17 cellular contexts compared by ENCODE assay signal in the genomic region with DNA sequence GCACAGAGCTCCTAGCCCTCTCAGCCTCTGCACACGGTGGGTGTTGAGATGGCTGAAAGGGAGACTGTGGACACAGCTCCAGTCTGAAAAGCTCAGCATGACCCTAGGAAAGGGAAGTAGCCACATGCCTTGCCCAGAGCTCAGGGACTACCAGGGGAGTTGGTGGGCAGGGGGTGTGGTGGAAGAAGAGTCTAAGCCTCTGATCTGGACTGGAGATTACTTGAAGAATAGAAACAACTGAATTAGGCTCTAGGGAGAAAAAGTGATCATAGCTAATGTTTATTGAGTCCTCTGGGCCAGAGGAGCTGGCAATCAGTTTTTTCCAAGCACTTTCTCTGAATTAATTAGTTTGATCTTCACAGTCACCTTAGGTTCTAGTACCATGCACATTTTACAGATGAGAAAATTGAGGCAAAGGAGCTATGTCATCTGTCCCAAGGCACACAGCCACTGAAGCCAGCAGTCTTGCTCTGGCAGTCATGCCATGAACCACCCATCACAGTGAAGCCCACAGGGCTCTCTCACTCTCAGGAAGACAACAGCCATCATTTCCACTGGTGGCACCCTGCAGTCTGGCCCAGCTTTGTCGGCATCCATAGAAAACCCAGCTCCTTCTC. TPM values are rescaled to one million over a fixed set of nuclear protein-coding genes. Genes with fewer than 3 reads are reported as not detected.
DNase-seq lines count a peak whose midpoint lies in the region; ATAC-seq, FAIRE-seq and TF ChIP-seq lines count a peak whose summit lies in the region.
"Had no signal": no experiment of that assay in that cellular context is flagged by ENCODE, and none has a peak within 500 bp of the region (broad histone marks: within the 10 kb centered on the region; RNA-seq: fewer than 3 reads in every experiment).

No MANE protein-coding gene starts in this region.

- peaks cover 97% of the 10 kb centered on the region for H3K79me2 ChIP-seq in keratinocyte (ENCODE audit: control insufficient read depth, insufficient read depth, low read length)
- H3K79me2 ChIP-seq: parathyroid adenoma had no signal

- no peaks in the 10 kb centered on the region for H3K9me3 Mint-ChIP-seq in CD4-positive, alpha-beta T cell

- peaks cover 28 to 71% of the 10 kb centered on the region in 2 experiments for H3K36me3 ChIP-seq in keratinocyte (ENCODE audit: control insufficient read depth in 2 of 2, extremely low read depth in 1 of 2, insufficient read depth in 2 of 2, low read length in 2 of 2)
- H3K36me3 ChIP-seq in spleen, result no peaks in the 10 kb centered on the region
- H3K36me3 ChIP-seq in brain microvascular endothelial cell (replicated peaks), result no peaks in the 10 kb centered on the region
- H3K36me3 ChIP-seq: esophagus muscularis mucosa, heart left ventricle had no signal

- no peaks in the 10 kb centered on the region for H3K4me1 Mint-ChIP-seq in CD4-positive, alpha-beta T cell (ENCODE audit: low read depth)

- no peak overlapping the region for H3K4me3 Mint-ChIP-seq in CD4-positive, alpha-beta T cell

- H3K27ac Mint-ChIP-seq in CD4-positive, alpha-beta T cell, result no peak overlapping the region

- no peaks in the 10 kb centered on the region for H3K9me3 ChIP-seq in keratinocyte (ENCODE audit: control insufficient read depth, low read depth, low read length)
- H3K9me3 ChIP-seq in spleen, result no peaks in the 10 kb centered on the region
- no peaks in the 10 kb centered on the region for H3K9me3 ChIP-seq in CD4-positive, alpha-beta T cell (ENCODE audit: control insufficient read depth, low read length)
- H3K9me3 ChIP-seq: esophagus muscularis mucosa, heart left ventricle, mucosa of descending colon had no signal

- 74 to 95% (median 86%) methylated on average over 2 of the region's 2 CpGs for WGBS in spleen, 5 donors

- DNase-seq in GM12892 (ENCODE audit: insufficient read length) (no peak), RWPE1 (ENCODE audit: low spot score) (no peak), keratinocyte (ENCODE audit: low read depth, low spot score) (no peak), spleen (peak; percentile 25), brain microvascular endothelial cell (no peak), NOMO-1 (lab: John Stamatoyannopoulos, UW; ENCODE audit: unreplicated experiment in 2 of 2) (no peak)
- DNase-seq in CD4-positive, alpha-beta T cell, result no peak
- DNase-seq: amniotic stem cell, islet precursor cell, KG1, NCI-H1417 treated with DMSO at 0.1 percent for 48 hours, PC-9 had no signal

- H4K20me1 ChIP-seq in keratinocyte (ENCODE audit: control insufficient read depth, extremely low read depth, insufficient read depth, low read length), result peaks cover 27% of the 10 kb centered on the region

- TF ChIP-seq CTCF in RWPE1 (conservative IDR thresholded peaks at IDR 0.05; ENCODE audit: low read depth), result no peak
- no peak for TF ChIP-seq CTCF in keratinocyte (optimal IDR thresholded peaks at IDR 0.05 in 1 of 3, IDR thresholded peaks at IDR 0.05 in 1 of 3, conservative IDR thresholded peaks at IDR 0.05 in 1 of 3; ENCODE audit: extremely low read depth in 1 of 3, insufficient read depth in 2 of 3, low read length in 3 of 3)
- no peak for TF ChIP-seq CTCF in spleen (IDR thresholded peaks at IDR 0.05 in 8 of 11, conservative IDR thresholded peaks at IDR 0.05 in 3 of 11)
- TF ChIP-seq CTCF in brain microvascular endothelial cell (IDR thresholded peaks at IDR 0.05; ENCODE audit: low read depth, low read length, missing control alignments), result no peak
- TF ChIP-seq CTCF in CD4-positive, alpha-beta T cell (IDR thresholded peaks at IDR 0.05), result no peak

- H2AFZ ChIP-seq in keratinocyte (ENCODE audit: control insufficient read depth, low read length), result no peak overlapping the region
- H2AFZ ChIP-seq: parathyroid adenoma, PC-9 had no signal

- H3K4me1 ChIP-seq in keratinocyte (ENCODE audit: control insufficient read depth, extremely low read depth, insufficient read depth, low read length) (peaks cover 99% of the 10 kb centered on the region), spleen (peaks cover 2 to 19% (median 12%) of the 10 kb centered on the region in 6 donors)
- H3K4me1 ChIP-seq: esophagus muscularis mucosa, heart left ventricle had no signal

- H3K36me3 Mint-ChIP-seq in CD4-positive, alpha-beta T cell (ENCODE audit: low read depth), result no peaks in the 10 kb centered on the region

- peak overlapping the region; percentile 96 for H3K9ac ChIP-seq in keratinocyte (ENCODE audit: control insufficient read depth, extremely low read depth, insufficient read depth, low read length)
- H3K9ac ChIP-seq: parathyroid adenoma had no signal

- no peaks in the 10 kb centered on the region for H3K27me3 Mint-ChIP-seq in CD4-positive, alpha-beta T cell

- in situ Hi-C loops in brain microvascular endothelial cell (cut with HindIII; ENCODE audit: low pct_ligation_motif_present, low sequenced_read_pairs), result no loop called here

- TF ChIP-seq POLR2A in GM12892 (IDR thresholded peaks at IDR 0.05; ENCODE audit: low read depth, low read length) (no peak), spleen (IDR thresholded peaks at IDR 0.05) (no peak)

- peak; percentile 73 for FAIRE-seq in GM12892 (lab: Jason Lieb, UNC)
- no peak for FAIRE-seq in keratinocyte (lab: Jason Lieb, UNC)

- H3K27me3 ChIP-seq in keratinocyte (ENCODE audit: control insufficient read depth, extremely low read depth, insufficient read depth, low read length) (no peaks in the 10 kb centered on the region), spleen (replicated peaks in 1 of 7) (peaks cover 0 to 5% (median 0%) of the 10 kb centered on the region in 7 donors), brain microvascular endothelial cell (replicated peaks) (no peaks in the 10 kb centered on the region)
- H3K27me3 ChIP-seq in CD4-positive, alpha-beta T cell (ENCODE audit: control insufficient read depth, insufficient read depth, low read length), result no peaks in the 10 kb centered on the region
- H3K27me3 ChIP-seq: esophagus muscularis mucosa, heart left ventricle had no signal

- H3K9me1 ChIP-seq in keratinocyte (ENCODE audit: control insufficient read depth, extremely low read depth, insufficient read depth, low read length), result peaks cover 3% of the 10 kb centered on the region

- dilution Hi-C loops in keratinocyte (cut with MboI; ENCODE audit: extremely low pct_ligation_motif_present, low sequenced_read_pairs), result no loop called here

- peak overlapping the region; percentile 100 for H3K27ac ChIP-seq in RWPE1
- H3K27ac ChIP-seq in keratinocyte (ENCODE audit: control insufficient read depth, insufficient read depth, low read length), result peak overlapping the region; percentile 96
- peak overlapping the region in 1 of 8 donors; percentile 65 for H3K27ac ChIP-seq in spleen
- H3K27ac ChIP-seq in brain microvascular endothelial cell, result no peak overlapping the region
- no peak overlapping the region for H3K27ac ChIP-seq in CD4-positive, alpha-beta T cell (ENCODE audit: low read depth, low read length)
- H3K27ac ChIP-seq: esophagus muscularis mucosa, heart left ventricle, parathyroid adenoma, PC-9 had no signal

- H3K4me3 ChIP-seq in keratinocyte (ENCODE audit: control insufficient read depth in 2 of 3, extremely low read depth in 1 of 3, insufficient read depth in 2 of 3, low read depth in 1 of 3, low read length in 3 of 3) (no peak overlapping the region), spleen (no peak overlapping the region), brain microvascular endothelial cell (ENCODE audit: low read depth, low read length) (no peak overlapping the region)
- H3K4me3 ChIP-seq: esophagus muscularis mucosa, heart left ventricle, mucosa of descending colon, PC-9 had no signal

- POLR2A ChIA-PET in RWPE1 (lab: Yijun Ruan, JAX; ENCODE audit: low non-redundant PET), result interaction anchor here (1.9 kb wide), 1 partner anchor 10 kb away, joined by 10 read pairs; the partner anchor contains the start of gene SDC1
- POLR2A ChIA-PET in CD4-positive, alpha-beta T cell (lab: Charles Lee), result no interaction called here

- H3K4me2 ChIP-seq in keratinocyte (ENCODE audit: control insufficient read depth, extremely low read depth, insufficient read depth, low read depth, low read length), result peak overlapping the region; percentile 100

- CTCF ChIA-PET in RWPE1 (lab: Yijun Ruan, JAX), result interaction anchor here (1.2 kb wide), 1 partner anchor 11 kb away, joined by 3 read pairs; the partner anchor contains the start of gene SDC1
- CTCF ChIA-PET in CD4-positive, alpha-beta T cell (lab: Charles Lee), result no interaction called here

- no peak for ATAC-seq in GM21528 (IDR thresholded peaks at IDR 0.05; ENCODE audit: low FRiP score, unreplicated experiment)
- no peak for ATAC-seq in CD4-positive, alpha-beta T cell (ENCODE audit: poor library complexity)
- ATAC-seq: heart left ventricle had no signal

- intact Hi-C loops in spleen (cut with DNase I; ENCODE audit: low total_unique reads), result no loop called here
- intact Hi-C loops in CD4-positive, alpha-beta T cell (cut with DNase I, micrococcal nuclease), result no loop called here

RNA-seq across cellular contexts. Expression of gene SDC1, which starts 10.3 kb away (rescaled TPM):
- 20.6 TPM for polyA plus RNA-seq in GM12892 (2012; ENCODE audit: missing spikeins)
- polyA plus RNA-seq in keratinocyte (696 to 1,073 TPM (median 1,057 TPM) in 3 replicates), spleen (1 to 10 TPM in 1 of 3 donors, under 1 TPM in 2; 0.54 to 3.5 (median 0.85) TPM)
- 577 TPM for polyA plus RNA-seq in keratinocyte (2011; ENCODE audit: low read depth)
- 226 and 414 TPM in 2 replicates for polyA plus RNA-seq in keratinocyte (2011; cell fraction: cytosol; rRNA removed)
- 1,167 and 1,399 TPM in 2 replicates for polyA plus RNA-seq in keratinocyte (2011; cell fraction: nucleus; rRNA removed)
- 758 and 1,072 TPM in 2 replicates for polyA plus RNA-seq in keratinocyte (2012; ENCODE audit: low replicate concordance)
- polyA minus RNA-seq in keratinocyte, result 474 to 810 TPM (median 579 TPM) in 3 replicates
- 947 TPM for polyA minus RNA-seq in keratinocyte (2011; cell fraction: cytosol; rRNA and poly(A)+ RNA removed)
- 1,336 and 1,444 TPM in 2 replicates for polyA minus RNA-seq in keratinocyte (2011; cell fraction: nucleus; rRNA and poly(A)+ RNA removed)
- total RNA-seq in spleen, result 10 to 100 TPM in 6 of 7 donors, 1 to 10 TPM in 1; 6.0 to 43.8 (median 21.7) TPM
- total RNA-seq in CD4-positive, alpha-beta T cell, result not detected

Comparison
In these comparisons a context has a peak if more than half of its experiments do, and no peak if none do; other contexts are left out.
1. H3K27ac ChIP-seq: peak in RWPE1 (single experiment) and keratinocyte (single experiment); none in brain microvascular endothelial cell (single experiment) and CD4-positive, alpha-beta T cell (single experiment).
2. RNA of gene SDC1, which starts 10.3 kb away (total RNA-seq): 6.0 to 43.8 TPM in spleen; not detected in CD4-positive, alpha-beta T cell; every median in the first group is over 4 times any median in the second.